ENCODE assay signal across 19 cellular contexts in the genomic region with DNA sequence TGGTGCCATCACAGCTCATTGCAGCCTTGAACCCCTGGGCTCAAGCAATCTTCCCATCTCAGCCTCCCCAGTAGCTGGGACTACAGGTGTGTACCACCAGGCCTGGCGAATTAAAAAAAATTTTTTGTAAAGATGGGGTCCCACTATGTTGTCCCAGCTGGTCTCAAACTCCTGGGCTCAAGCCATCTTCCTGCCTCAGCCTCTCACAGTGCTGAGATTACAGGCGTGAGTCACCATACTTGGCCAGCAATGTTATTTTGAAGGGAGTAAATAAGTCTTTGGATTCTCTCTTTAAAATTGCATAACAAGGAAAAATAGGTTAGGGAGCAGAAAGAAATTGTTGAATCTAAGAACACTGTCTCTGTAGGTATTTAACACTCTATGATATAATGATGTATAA.
DNase-seq lines count a peak whose midpoint lies in the region; ATAC-seq and TF ChIP-seq lines count a peak whose summit lies in the region.
"Had no signal": no experiment of that assay in that cellular context is flagged by ENCODE, and none has a peak within 500 bp of the region (broad histone marks: within the 10 kb centered on the region; RNA-seq: fewer than 3 reads in every experiment).

No MANE protein-coding gene starts in this region.

- H3K4me2 ChIP-seq in IMR-90 (ENCODE audit: low read depth, low read length), result no peak overlapping the region
- H3K4me2 ChIP-seq in hepatocyte, result no peak overlapping the region
- H3K4me2 ChIP-seq: KMS-11 had no signal

- no peak overlapping the region for H2BK15ac ChIP-seq in IMR-90 (ENCODE audit: low read depth, low read length)

- in situ Hi-C loops in IMR-90 (cut with MboI; ENCODE audit: low sequenced_read_pairs), result no loop called here

- H3K79me1 ChIP-seq in IMR-90 (ENCODE audit: low read depth in 1 of 2, low read length in 2 of 2), result peaks cover 3 to 4% of the 10 kb centered on the region in 2 experiments; a peak in 1 of 4 replicates

- H4K8ac ChIP-seq in IMR-90 (ENCODE audit: low read depth in 2 of 2, low read length in 2 of 2), result no peak overlapping the region

- H2AK5ac ChIP-seq in IMR-90 (ENCODE audit: low read depth, low read length), result no peak overlapping the region

- H3K4ac ChIP-seq in IMR-90 (ENCODE audit: low read depth, low read length), result no peak overlapping the region

- no peaks in the 10 kb centered on the region for H4K20me1 ChIP-seq in IMR-90 (ENCODE audit: insufficient read depth, low read length)
- no peaks in the 10 kb centered on the region for H4K20me1 ChIP-seq in hepatocyte (ENCODE audit: insufficient read depth, poor library complexity, severe bottlenecking)

- no peaks in the 10 kb centered on the region for H3K9me1 ChIP-seq in IMR-90 (ENCODE audit: insufficient read depth, low read length)

- no peak overlapping the region for H3K56ac ChIP-seq in IMR-90 (ENCODE audit: extremely low read depth, insufficient read depth, low read length)

- no TSS peak for BruUV-seq in IMR-90 (replicated peaks; lab: Mats Ljungman, UMichigan)

- H3K27me3 ChIP-seq in IMR-90 (ENCODE audit: control insufficient read depth, insufficient read depth, low read length), result no peaks in the 10 kb centered on the region
- H3K27me3 ChIP-seq in hepatocyte, result no peaks in the 10 kb centered on the region
- H3K27me3 ChIP-seq: heart right ventricle, spleen had no signal

- H4K5ac ChIP-seq in IMR-90 (ENCODE audit: low read depth, low read length), result no peak overlapping the region

- no peak overlapping the region for H2BK120ac ChIP-seq in IMR-90 (ENCODE audit: low read depth, low read length)

- H3K9me3 ChIP-seq in IMR-90 (ENCODE audit: control insufficient read depth, insufficient read depth, low read length), result peaks cover 2% of the 10 kb centered on the region; the same call in 1 of the 2 replicates
- no peaks in the 10 kb centered on the region for H3K9me3 ChIP-seq in hepatocyte (ENCODE audit: low read depth)
- H3K9me3 ChIP-seq: HAP-1 had no signal

- no peaks in the 10 kb centered on the region for H3K79me2 ChIP-seq in hepatocyte

- POLR2A ChIA-PET in IMR-90 (lab: Charles Lee; ENCODE audit: unreplicated experiment), result no interaction called here

- H2AFZ ChIP-seq in IMR-90 (replicated peaks; ENCODE audit: low read length, poor library complexity) (no peak overlapping the region), hepatocyte (no peak overlapping the region)

- no peak overlapping the region for H3K23ac ChIP-seq in IMR-90 (ENCODE audit: low read depth, low read length)

- intact Hi-C loops in IMR-90 (cut with micrococcal nuclease), result no loop called here

- peak; percentile 3 for DNase-seq in AG08395 (ENCODE audit: low spot score)
- peak; percentile 61 for DNase-seq in IMR-90
- no peak for DNase-seq in coronary artery (ENCODE audit: low spot score)
- peak; percentile 5 for DNase-seq in non-pigmented ciliary epithelial cell (ENCODE audit: low read depth)
- DNase-seq in hepatocyte (ENCODE audit: low spot score), result no peak
- no peak for DNase-seq in effector CD4-positive, alpha-beta T cell
- DNase-seq: activated CD4-positive, alpha-beta T cell treated with anti-CD3 and anti-CD28 coated beads for 1 hour; cerebellar nuclear complex; heart right ventricle; kidney glomerular epithelial cell; NCI-H1417; occipital lobe; spleen; stimulated activated naive B cell treated with anti-CD40 and anti-IgM and Interleukin-4, amounts not matched to agents 10 μg/mL and 1 μg/mL and 100 μg/mL, for 72 hours; T-helper 17 cell had no signal

- H4K91ac ChIP-seq in IMR-90 (ENCODE audit: insufficient read depth, low read depth, low read length), result no peak overlapping the region

- no peaks in the 10 kb centered on the region for H3K9me2 ChIP-seq in hepatocyte (replicated peaks; ENCODE audit: insufficient read depth)

- peaks cover 1% of the 10 kb centered on the region; the same call in 1 of the 2 replicates for H3K36me3 ChIP-seq in IMR-90 (ENCODE audit: control insufficient read depth, insufficient read depth, low read length)
- H3K36me3 ChIP-seq in hepatocyte (replicated peaks; ENCODE audit: insufficient read depth, low read depth), result no peaks in the 10 kb centered on the region
- H3K36me3 ChIP-seq: HAP-1, heart right ventricle had no signal

- no peak overlapping the region for H3K4me3 ChIP-seq in IMR-90 (ENCODE audit: insufficient read depth, low read depth, low read length)
- no peak overlapping the region for H3K4me3 ChIP-seq in coronary artery
- no peak overlapping the region for H3K4me3 ChIP-seq in hepatocyte
- H3K4me3 ChIP-seq: HAP-1, heart right ventricle, spleen had no signal

- H3K27ac ChIP-seq in IMR-90 (ENCODE audit: insufficient read depth, low read length) (no peak overlapping the region), coronary artery (peak overlapping the region; percentile 30 to 79), hepatocyte (no peak overlapping the region)
- H3K27ac ChIP-seq: KMS-11, spleen had no signal

- CTCF ChIA-PET in IMR-90 (lab: Yijun Ruan, JAX), result no interaction called here

- H2BK20ac ChIP-seq in IMR-90 (ENCODE audit: low read depth, low read length), result no peak overlapping the region

- H2AK9ac ChIP-seq in IMR-90 (replicated peaks; ENCODE audit: low read depth, low read length, poor library complexity), result no peak overlapping the region

- no peak overlapping the region for H3K18ac ChIP-seq in IMR-90 (ENCODE audit: low read depth, low read length)

- no peaks in the 10 kb centered on the region for H3K4me1 ChIP-seq in IMR-90 (ENCODE audit: control insufficient read depth, insufficient read depth, low read length)
- H3K4me1 ChIP-seq in hepatocyte (ENCODE audit: insufficient read depth), result no peaks in the 10 kb centered on the region
- H3K4me1 ChIP-seq: spleen had no signal

- H2BK5ac ChIP-seq in IMR-90 (ENCODE audit: low read depth, low read length, poor library complexity, severe bottlenecking), result no peak overlapping the region

- dilution Hi-C loops in IMR-90 (cut with HindIII; ENCODE audit: low sequenced_read_pairs, unreplicated experiment), result no loop called here

- no peak for TF ChIP-seq POLR2A in IMR-90 (IDR thresholded peaks at IDR 0.05; ENCODE audit: low read depth, low read length)

- H3K9ac ChIP-seq in IMR-90 (ENCODE audit: low read depth, low read length), result no peak overlapping the region
- H3K9ac ChIP-seq: KMS-11 had no signal

- ATAC-seq in IMR-90 (ENCODE audit: low read depth) (peak; percentile 54; the same call in 1 of the 2 replicates), HG02763 (IDR thresholded peaks at IDR 0.05; ENCODE audit: unreplicated experiment) (no peak), GM18909 (IDR thresholded peaks at IDR 0.05; ENCODE audit: poor library complexity, unreplicated experiment) (no peak)
- ATAC-seq: stimulated activated naive B cell treated with anti-CD40 and anti-IgM and Interleukin-4, amounts not matched to agents 10 μg/mL and 1 μg/mL and 100 μg/mL, for 72 hours; T-helper 17 cell had no signal

- no peak for TF ChIP-seq RAD21 in IMR-90 (IDR thresholded peaks at IDR 0.05; ENCODE audit: low read length)

- no peak for TF ChIP-seq CTCF in IMR-90 (conservative IDR thresholded peaks at IDR 0.05; ENCODE audit: low read depth, low read length)
- no peak for TF ChIP-seq CTCF in coronary artery (IDR thresholded peaks at IDR 0.05)
- no peak for TF ChIP-seq CTCF in hepatocyte (IDR thresholded peaks at IDR 0.05; ENCODE audit: poor library complexity)

- H3K14ac ChIP-seq in IMR-90 (replicated peaks; ENCODE audit: low read depth, low read length), result no peak overlapping the region

- no CpG with 5 or more reads among the region's 2 CpGs for WGBS in IMR-90 (ENCODE audit: extremely low coverage in 2 of 2, insufficient read length in 1 of 2), 2 experiments
- WGBS in hepatocyte (ENCODE audit: low lambda C conversion rate, missing lambda C conversion rate), result 88% methylated on average over 2 of the region's 2 CpGs

TF ChIP-seq in IMR-90, 13 proteins besides CTCF, POLR2A, EP300 and RAD21:
- TF ChIP-seq RFX5 (IDR thresholded peaks at IDR 0.05; ENCODE audit: low read depth, low read length) (no peak), MXI1 (IDR thresholded peaks at IDR 0.05; ENCODE audit: borderline replicate concordance, low read depth, low read length) (no peak), BHLHE40 (IDR thresholded peaks at IDR 0.05; ENCODE audit: low read depth, low read length) (no peak), FOS (IDR thresholded peaks at IDR 0.05; ENCODE audit: low read depth, low read length) (no peak), NFE2L2 (IDR thresholded peaks at IDR 0.05; ENCODE audit: low read depth, low read length) (no peak), RCOR1 (IDR thresholded peaks at IDR 0.05; ENCODE audit: insufficient replicate concordance, low read length) (no peak), MAZ (IDR thresholded peaks at IDR 0.05; ENCODE audit: borderline replicate concordance, low read depth, low read length) (no peak), CHD1 (IDR thresholded peaks at IDR 0.05; ENCODE audit: low read depth, low read length) (no peak)
- TF ChIP-seq, protein P1, sequence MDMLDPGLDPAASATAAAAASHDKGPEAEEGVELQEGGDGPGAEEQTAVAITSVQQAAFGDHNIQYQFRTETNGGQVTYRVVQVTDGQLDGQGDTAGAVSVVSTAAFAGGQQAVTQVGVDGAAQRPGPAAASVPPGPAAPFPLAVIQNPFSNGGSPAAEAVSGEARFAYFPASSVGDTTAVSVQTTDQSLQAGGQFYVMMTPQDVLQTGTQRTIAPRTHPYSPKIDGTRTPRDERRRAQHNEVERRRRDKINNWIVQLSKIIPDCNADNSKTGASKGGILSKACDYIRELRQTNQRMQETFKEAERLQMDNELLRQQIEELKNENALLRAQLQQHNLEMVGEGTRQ (IDR thresholded peaks at IDR 0.05; ENCODE audit: low read depth, low read length), result no peak
TF ChIP-seq in IMR-90: peak in this region for 0.

Comparison
In these comparisons a context has a peak if more than half of its experiments do, and no peak if none do; other contexts are left out.
1. DNase-seq: peak in AG08395 (single experiment), IMR-90 (single experiment) and non-pigmented ciliary epithelial cell (single experiment); none in coronary artery (single experiment), hepatocyte (single experiment) and effector CD4-positive, alpha-beta T cell (single experiment).
2. H3K27ac ChIP-seq: peak in coronary artery (2 of 2); none in IMR-90 (single experiment) and hepatocyte (single experiment).